In the genomic region with DNA sequence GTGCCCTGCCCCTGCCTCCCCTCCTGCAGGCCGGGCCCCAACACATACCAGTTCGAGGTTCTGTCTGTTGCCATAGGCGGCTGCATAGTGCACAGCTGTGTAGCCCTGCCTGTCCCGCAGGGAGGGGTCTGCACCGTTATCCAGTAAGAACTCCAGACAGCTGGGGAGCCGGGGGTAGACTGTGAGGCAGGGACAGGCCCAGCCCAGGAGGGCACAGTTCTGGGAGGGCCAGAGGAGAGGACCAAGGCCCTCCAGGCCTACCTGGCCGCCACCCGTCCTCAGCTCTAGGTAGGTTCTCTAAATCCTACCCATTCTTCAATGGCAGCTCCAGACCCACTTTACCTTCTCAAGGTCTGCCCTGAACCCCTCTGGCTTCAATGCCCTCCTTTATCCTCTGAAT, we compare ENCODE assay signal across 27 cellular contexts. TPM values are rescaled to one million over a fixed set of nuclear protein-coding genes. Genes with fewer than 3 reads are reported as not detected.
A peak's percentile ranks its signal among the peaks of the same experiment; 100 is the strongest.
DNase-seq lines count a peak whose midpoint lies in the region; ATAC-seq, FAIRE-seq and TF ChIP-seq lines count a peak whose summit lies in the region.
"Had no signal": no experiment of that assay in that cellular context is flagged by ENCODE, and none has a peak within 500 bp of the region (broad histone marks: within the 10 kb centered on the region; RNA-seq: fewer than 3 reads in every experiment).

No MANE protein-coding gene starts in this region.

- FAIRE-seq in K562 (lab: Jason Lieb, UNC) = no peak
- FAIRE-seq: A549, GM12878 had no signal

- no peak overlapping the region for H3K4me2 ChIP-seq in K562 (ENCODE audit: insufficient read depth, low read length)
- H3K4me2 ChIP-seq: A549 had no signal

- no peaks in the 10 kb centered on the region for H3K27me3 ChIP-seq in K562 (ENCODE audit: control insufficient read depth in 2 of 2, insufficient read depth in 2 of 2, low read length in 2 of 2)

- H3K4me3 ChIP-seq in K562 = no peak overlapping the region
- H3K4me3 ChIP-seq: A549, GM12878 had no signal

- no peaks in the 10 kb centered on the region for H3K9me1 ChIP-seq in K562 (ENCODE audit: control insufficient read depth, insufficient read depth, low read length)

- intact Hi-C loops in K562 (cut with micrococcal nuclease) = no loop called here

- peaks cover 82% of the 10 kb centered on the region; the same call in 2 of the 3 replicates for H3K36me3 ChIP-seq in K562 (ENCODE audit: control insufficient read depth, insufficient read depth, low read length)

- POLR2A ChIA-PET in K562 (lab: Yijun Ruan, JAX) = interaction anchor here (0.6 to 1.7 kb wide), 4 partner anchors 9 to 86 kb away, joined by 3 to 12 read pairs (median 4); a partner anchor contains a TSS

- TF ChIP-seq EP300 in K562 (IDR thresholded peaks at IDR 0.05; ENCODE audit: low read length) = no peak

- H3K9me3 ChIP-seq in K562 (replicated peaks; ENCODE audit: control insufficient read depth, insufficient read depth, low read depth, low read length) = no peaks in the 10 kb centered on the region
- H3K9me3 ChIP-seq: A549 had no signal

- no peak for TF ChIP-seq POLR2A in K562 (conservative IDR thresholded peaks at IDR 0.05)

- 88% methylated on average over 8 of the region's 8 CpGs for WGBS in K562 (ENCODE audit: insufficient coverage, low coverage, missing lambda C conversion rate)

- H4K20me1 ChIP-seq in K562 (replicated peaks; ENCODE audit: control insufficient read depth, insufficient read depth, low read length) = no peaks in the 10 kb centered on the region

- peak overlapping the region in 1 of 2 experiments; percentile 35; a peak in 1 of 4 replicates for H3K9ac ChIP-seq in K562 (ENCODE audit: insufficient read depth in 1 of 2, low read depth in 2 of 2, low read length in 2 of 2)

- DNase-seq in stimulated activated naive CD8-positive, alpha-beta T cell treated with anti-CD3 and anti-CD28 coated beads, Interleukin-15, amount 100 ng/mL, for 72 hours = no peak
- DNase-seq in stimulated activated naive CD8-positive, alpha-beta T cell treated with anti-CD3 and anti-CD28 coated beads, Interleukin-15, Interleukin-2, amounts not matched to agents 100 U/mL and 50 U/mL, for 24 hours = no peak
- no peak for DNase-seq in K562 (ENCODE audit: extremely low read depth in 1 of 4, low spot score in 3 of 4)
- no peak for DNase-seq in neural crest cell (ENCODE audit: low read depth, low spot score)
- DNase-seq in cerebellum (ENCODE audit: low spot score) = no peak
- DNase-seq in NCI-H2029 (lab: John Stamatoyannopoulos, UW) = no peak
- no peak for DNase-seq in NCI-H2171 (lab: John Stamatoyannopoulos, UW)
- DNase-seq: C1 segment of cervical spinal cord; CD4-positive, alpha-beta memory T cell; COR-L47; DMS53; EL; GDM1; GOT3; HCEC 1CT; Karpas-422; NCI-H1092; NCI-H1436; NCI-H187 treated with DMSO at 0.1 percent for 48 hours; NCI-H2107; NCI-H446; NCI-H524 treated with DMSO at 0.1 percent for 48 hours; NCI-H774; SHP77 had no signal

- TF ChIP-seq RAD21 in K562 (CRISPR knock-in tag; conservative IDR thresholded peaks at IDR 0.05 in 1 of 2, IDR thresholded peaks at IDR 0.05 in 1 of 2) = no peak

- in situ Hi-C loops in K562 (cut with MboI) = no loop called here

- H3K36me3 Mint-ChIP-seq in neural crest cell (ENCODE audit: low read depth) = peaks cover 13% of the 10 kb centered on the region

- H3K4me1 ChIP-seq in K562 (replicated peaks in 1 of 2; ENCODE audit: control insufficient read depth in 2 of 2, insufficient read depth in 2 of 2, low read length in 2 of 2) = peaks cover 9 to 19% of the 10 kb centered on the region in 2 experiments; a peak in 4 of 5 replicates

- peak; percentile 46 for ATAC-seq in stimulated activated naive CD8-positive, alpha-beta T cell treated with anti-CD3 and anti-CD28 coated beads, Interleukin-15, amount 100 ng/mL, for 72 hours
- no peak for ATAC-seq in stimulated activated naive CD8-positive, alpha-beta T cell treated with anti-CD3 and anti-CD28 coated beads, Interleukin-15, Interleukin-2, amounts not matched to agents 100 U/mL and 50 U/mL, for 24 hours
- ATAC-seq in K562 = no peak
- ATAC-seq: A549, GM12878 had no signal

- TF ChIP-seq CTCF in K562 (IDR thresholded peaks at IDR 0.05 in 2 of 3, conservative IDR thresholded peaks at IDR 0.05 in 1 of 3; ENCODE audit: insufficient read depth in 2 of 3, low read depth in 1 of 3, low read length in 3 of 3) = no peak
- TF ChIP-seq CTCF in neural crest cell (conservative IDR thresholded peaks at IDR 0.05) = no peak

- no peak overlapping the region for H3K4me3 Mint-ChIP-seq in stimulated activated naive CD8-positive, alpha-beta T cell treated with anti-CD3 and anti-CD28 coated beads, Interleukin-15, amount 100 ng/mL, for 72 hours
- H3K4me3 Mint-ChIP-seq in neural crest cell = peak overlapping the region; percentile 33
- H3K4me3 Mint-ChIP-seq: CD4-positive, alpha-beta memory T cell had no signal

- no peaks in the 10 kb centered on the region for H3K79me2 ChIP-seq in K562 (ENCODE audit: control insufficient read depth, insufficient read depth, low read length)

- H3K27ac Mint-ChIP-seq in stimulated activated naive CD8-positive, alpha-beta T cell treated with anti-CD3 and anti-CD28 coated beads, Interleukin-15, amount 100 ng/mL, for 72 hours = peak overlapping the region in 1 of 2 donors; percentile 36
- H3K27ac Mint-ChIP-seq in neural crest cell (ENCODE audit: unreplicated experiment) = no peak overlapping the region

- H2AFZ ChIP-seq in K562 (ENCODE audit: low read depth, low read length) = no peak overlapping the region

- no peaks in the 10 kb centered on the region for H3K4me1 Mint-ChIP-seq in stimulated activated naive CD8-positive, alpha-beta T cell treated with anti-CD3 and anti-CD28 coated beads, Interleukin-15, amount 100 ng/mL, for 72 hours
- H3K4me1 Mint-ChIP-seq in neural crest cell = no peaks in the 10 kb centered on the region
- H3K4me1 Mint-ChIP-seq: CD4-positive, alpha-beta memory T cell had no signal

- H3K27me3 Mint-ChIP-seq in stimulated activated naive CD8-positive, alpha-beta T cell treated with anti-CD3 and anti-CD28 coated beads, Interleukin-15, amount 100 ng/mL, for 72 hours = no peaks in the 10 kb centered on the region
- no peaks in the 10 kb centered on the region for H3K27me3 Mint-ChIP-seq in neural crest cell (ENCODE audit: low read depth)
- H3K27me3 Mint-ChIP-seq: CD4-positive, alpha-beta memory T cell had no signal

- CTCF ChIA-PET in K562 (lab: Yijun Ruan, JAX; ENCODE audit: low intra/inter-chr PET ratio) = no interaction called here

- H3K27ac ChIP-seq in K562 (ENCODE audit: extremely low read depth, low read depth, low read length) = no peak overlapping the region
- H3K27ac ChIP-seq: A549 had no signal

- H3K9me3 Mint-ChIP-seq in stimulated activated naive CD8-positive, alpha-beta T cell treated with anti-CD3 and anti-CD28 coated beads, Interleukin-15, amount 100 ng/mL, for 72 hours = no peaks in the 10 kb centered on the region
- H3K9me3 Mint-ChIP-seq in neural crest cell = no peaks in the 10 kb centered on the region
- H3K9me3 Mint-ChIP-seq: CD4-positive, alpha-beta memory T cell had no signal

- BruUV-seq in K562 (replicated peaks; lab: Mats Ljungman, UMichigan) = no TSS peak

RNA-seq across cellular contexts. Expression of a gene that starts 9.5 kb away (rescaled TPM):
- total RNA-seq in K562 (2011; cell fraction: chromatin; rRNA removed; ENCODE audit: low replicate concordance) = 36.9 and 89.7 TPM in 2 replicates
- total RNA-seq in K562 (2011; cell fraction: nucleolus; rRNA removed) = 28.3 and 32.8 TPM in 2 replicates
- total RNA-seq in K562 (2011; cell fraction: nucleoplasm; rRNA removed) = 34.2 and 38.4 TPM in 2 replicates
- total RNA-seq in K562 (2014; rRNA removed) (7.5 and 14.9 TPM in 2 replicates), K562 (2014; rRNA removed; fragmentation: Illumina TruSeq; extraction: Trizol) (5.8 and 7.9 TPM in 2 replicates), K562 (2015; rRNA removed; fragmentation: Illumina TruSeq; extraction: Trizol) (8.7 and 10.2 TPM in 2 replicates), K562 (2021) (39.1 and 46.8 TPM in 2 replicates), neural crest cell (61.4 and 68.0 TPM in 2 replicates), cerebellum (16.6 TPM)
- polyA plus RNA-seq in K562 (2011; rRNA removed) (7.4 and 13.4 TPM in 2 replicates), K562 (2014; fragmentation: Illumina TruSeq; extraction: Trizol) (22.6 and 25.5 TPM in 2 replicates), K562 (2014; fragmentation: Nextera tagmentation; extraction: Ambion mirVana) (under 1 TPM; 0.52 to 0.55 TPM), K562 (2014; rRNA removed) (16.7 and 17.3 TPM in 2 replicates)
- polyA plus RNA-seq in K562 (2011; cell fraction: cytosol; rRNA removed) = 9.9 and 12.9 TPM in 2 replicates
- 33.2 and 50.3 TPM in 2 replicates for polyA plus RNA-seq in K562 (2011; cell fraction: nucleus; rRNA removed)
- 21.4 and 22.5 TPM in 2 replicates for polyA plus RNA-seq in K562 (2012)
- 9.5 and 13.7 TPM in 2 replicates for polyA minus RNA-seq in K562 (2011; rRNA and poly(A)+ RNA removed)
- polyA minus RNA-seq in K562 (2011; cell fraction: cytosol; rRNA and poly(A)+ RNA removed) = 15.3 and 16.6 TPM in 2 replicates
- polyA minus RNA-seq in K562 (2011; cell fraction: nucleus; rRNA and poly(A)+ RNA removed) = 7.7 and 12.7 TPM in 2 replicates

RNA-seq across cellular contexts. Expression of a gene that starts 18.0 kb away (rescaled TPM):
- 40.5 and 51.5 TPM in 2 replicates for total RNA-seq in K562 (2011; cell fraction: chromatin; rRNA removed; ENCODE audit: low replicate concordance)
- total RNA-seq in K562 (2011; cell fraction: nucleolus; rRNA removed) = 39.9 and 41.2 TPM in 2 replicates
- total RNA-seq in K562 (2011; cell fraction: nucleoplasm; rRNA removed) = 38.4 and 43.7 TPM in 2 replicates
- 11.3 and 14.3 TPM in 2 replicates for total RNA-seq in K562 (2014; rRNA removed)
- total RNA-seq in K562 (2014; rRNA removed; fragmentation: Illumina TruSeq; extraction: Trizol) = 11.4 and 12.0 TPM in 2 replicates
- 10.0 and 11.0 TPM in 2 replicates for total RNA-seq in K562 (2015; rRNA removed; fragmentation: Illumina TruSeq; extraction: Trizol)
- 12.7 and 14.2 TPM in 2 replicates for total RNA-seq in K562 (2021)
- 26.4 and 31.2 TPM in 2 replicates for polyA plus RNA-seq in K562 (2011; rRNA removed)
- polyA plus RNA-seq in K562 (2011; cell fraction: cytosol; rRNA removed) = 19.6 and 35.7 TPM in 2 replicates
- 49.1 and 54.0 TPM in 2 replicates for polyA plus RNA-seq in K562 (2011; cell fraction: nucleus; rRNA removed)
- 11.8 and 21.5 TPM in 2 replicates for polyA plus RNA-seq in K562 (2012)
- polyA plus RNA-seq in K562 (2014; fragmentation: Illumina TruSeq; extraction: Trizol) = 16.3 and 19.3 TPM in 2 replicates
- polyA plus RNA-seq in K562 (2014; fragmentation: Nextera tagmentation; extraction: Ambion mirVana) = 1 to 10 TPM; 3.1 to 5.7 TPM
- 21.1 and 23.6 TPM in 2 replicates for polyA plus RNA-seq in K562 (2014; rRNA removed)
- polyA minus RNA-seq in K562 (2011; rRNA and poly(A)+ RNA removed) = 15.2 and 18.2 TPM in 2 replicates
- 5.1 and 7.4 TPM in 2 replicates for polyA minus RNA-seq in K562 (2011; cell fraction: cytosol; rRNA and poly(A)+ RNA removed)
- 7.7 and 12.7 TPM in 2 replicates for polyA minus RNA-seq in K562 (2011; cell fraction: nucleus; rRNA and poly(A)+ RNA removed)
- total RNA-seq in neural crest cell = 23.2 and 23.3 TPM in 2 replicates
- 13.8 TPM for total RNA-seq in cerebellum

RNA-seq across cellular contexts. Expression of a gene that starts 18.9 kb away (rescaled TPM):
- 0.76 and 0.83 TPM in 2 replicates for total RNA-seq in K562 (2011; cell fraction: chromatin; rRNA removed; ENCODE audit: low replicate concordance)
- 0.67 and 1.6 TPM in 2 replicates for total RNA-seq in K562 (2011; cell fraction: nucleolus; rRNA removed)
- total RNA-seq in K562 (2011; cell fraction: nucleoplasm; rRNA removed) = 1.5 and 2.7 TPM in 2 replicates
- total RNA-seq in K562 (2014; rRNA removed) = not detected in 2 replicates
- total RNA-seq in K562 (2014; rRNA removed; fragmentation: Illumina TruSeq; extraction: Trizol) = not detected in 2 replicates
- total RNA-seq in K562 (2015; rRNA removed; fragmentation: Illumina TruSeq; extraction: Trizol) = not detected in 2 replicates
- total RNA-seq in K562 (2021) = 0.27 TPM in 1 of 2 replicates, not detected in the other
- 0.08 and 0.18 TPM in 2 replicates for polyA plus RNA-seq in K562 (2011; rRNA removed)
- 0.06 TPM in 1 of 2 replicates, not detected in the other for polyA plus RNA-seq in K562 (2011; cell fraction: cytosol; rRNA removed)
- 0.41 and 0.42 TPM in 2 replicates for polyA plus RNA-seq in K562 (2011; cell fraction: nucleus; rRNA removed)
- 0.13 and 0.40 TPM in 2 replicates for polyA plus RNA-seq in K562 (2012)
- 0.10 TPM in 1 of 2 replicates, not detected in the other for polyA plus RNA-seq in K562 (2014; fragmentation: Illumina TruSeq; extraction: Trizol)
- not detected for polyA plus RNA-seq in K562 (2014; fragmentation: Nextera tagmentation; extraction: Ambion mirVana)
- polyA plus RNA-seq in K562 (2014; rRNA removed) = not detected in 2 replicates
- polyA minus RNA-seq in K562 (2011; rRNA and poly(A)+ RNA removed) = not detected in 2 replicates
- not detected in 2 replicates for polyA minus RNA-seq in K562 (2011; cell fraction: cytosol; rRNA and poly(A)+ RNA removed)
- polyA minus RNA-seq in K562 (2011; cell fraction: nucleus; rRNA and poly(A)+ RNA removed) = not detected in 2 replicates
- total RNA-seq in neural crest cell = 0.65 and 1.0 TPM in 2 replicates
- total RNA-seq in cerebellum = 0.45 TPM
- total RNA-seq: SK-MEL-5 had no signal
- polyA plus RNA-seq: CD4-positive, alpha-beta memory T cell had no signal

RNA-seq across cellular contexts. Expression of a gene that starts 24.6 kb away (rescaled TPM):
- 7.0 and 11.2 TPM in 2 replicates for total RNA-seq in K562 (2011; cell fraction: chromatin; rRNA removed; ENCODE audit: low replicate concordance)
- 9.1 and 11.5 TPM in 2 replicates for total RNA-seq in K562 (2011; cell fraction: nucleolus; rRNA removed)
- 12.6 and 12.7 TPM in 2 replicates for total RNA-seq in K562 (2011; cell fraction: nucleoplasm; rRNA removed)
- total RNA-seq in K562 (2014; rRNA removed) (49.3 and 53.1 TPM in 2 replicates), K562 (2014; rRNA removed; fragmentation: Illumina TruSeq; extraction: Trizol) (38.1 and 38.2 TPM in 2 replicates), K562 (2015; rRNA removed; fragmentation: Illumina TruSeq; extraction: Trizol) (50.0 and 51.5 TPM in 2 replicates), K562 (2021) (39.5 and 43.1 TPM in 2 replicates), neural crest cell (71.8 and 75.7 TPM in 2 replicates), cerebellum (13.8 TPM)
- polyA plus RNA-seq in K562 (2011; rRNA removed) (51.6 and 60.6 TPM in 2 replicates), K562 (2014; fragmentation: Illumina TruSeq; extraction: Trizol) (43.5 and 43.8 TPM in 2 replicates), K562 (2014; fragmentation: Nextera tagmentation; extraction: Ambion mirVana) (10 to 100 TPM; 11.3 to 28.0 TPM), K562 (2014; rRNA removed) (46.8 and 58.2 TPM in 2 replicates)
- 66.8 and 75.5 TPM in 2 replicates for polyA plus RNA-seq in K562 (2011; cell fraction: cytosol; rRNA removed)
- 13.8 and 14.0 TPM in 2 replicates for polyA plus RNA-seq in K562 (2011; cell fraction: nucleus; rRNA removed)
- 44.4 and 46.0 TPM in 2 replicates for polyA plus RNA-seq in K562 (2012)
- polyA minus RNA-seq in K562 (2011; rRNA and poly(A)+ RNA removed) = 27.9 and 28.7 TPM in 2 replicates
- 17.8 and 19.0 TPM in 2 replicates for polyA minus RNA-seq in K562 (2011; cell fraction: cytosol; rRNA and poly(A)+ RNA removed)
- polyA minus RNA-seq in K562 (2011; cell fraction: nucleus; rRNA and poly(A)+ RNA removed) = 4.4 and 8.1 TPM in 2 replicates

RNA-seq across cellular contexts. Expression of a gene that starts 27.0 kb away (rescaled TPM):
- 38.1 and 80.4 TPM in 2 replicates for total RNA-seq in K562 (2011; cell fraction: chromatin; rRNA removed; ENCODE audit: low replicate concordance)
- total RNA-seq in K562 (2011; cell fraction: nucleolus; rRNA removed) = 46.2 and 48.2 TPM in 2 replicates
- total RNA-seq in K562 (2011; cell fraction: nucleoplasm; rRNA removed) = 35.6 and 42.0 TPM in 2 replicates
- 28.7 and 39.7 TPM in 2 replicates for total RNA-seq in K562 (2014; rRNA removed)
- 32.2 and 33.8 TPM in 2 replicates for total RNA-seq in K562 (2014; rRNA removed; fragmentation: Illumina TruSeq; extraction: Trizol)
- total RNA-seq in K562 (2015; rRNA removed; fragmentation: Illumina TruSeq; extraction: Trizol) = 28.2 and 29.0 TPM in 2 replicates
- total RNA-seq in K562 (2021) = 37.1 and 40.6 TPM in 2 replicates
- 45.4 and 63.8 TPM in 2 replicates for polyA plus RNA-seq in K562 (2011; rRNA removed)
- 85.1 and 97.2 TPM in 2 replicates for polyA plus RNA-seq in K562 (2011; cell fraction: cytosol; rRNA removed)
- polyA plus RNA-seq in K562 (2011; cell fraction: nucleus; rRNA removed) = 35.0 and 44.2 TPM in 2 replicates
- 22.7 and 44.3 TPM in 2 replicates for polyA plus RNA-seq in K562 (2012)
- 46.8 and 53.2 TPM in 2 replicates for polyA plus RNA-seq in K562 (2014; fragmentation: Illumina TruSeq; extraction: Trizol)
- 10 to 100 TPM; 29.7 to 30.0 TPM for polyA plus RNA-seq in K562 (2014; fragmentation: Nextera tagmentation; extraction: Ambion mirVana)
- polyA plus RNA-seq in K562 (2014; rRNA removed) = 36.0 and 39.3 TPM in 2 replicates
- polyA minus RNA-seq in K562 (2011; rRNA and poly(A)+ RNA removed) = 94.3 and 95.6 TPM in 2 replicates
- polyA minus RNA-seq in K562 (2011; cell fraction: cytosol; rRNA and poly(A)+ RNA removed) = 44.2 and 59.1 TPM in 2 replicates
- polyA minus RNA-seq in K562 (2011; cell fraction: nucleus; rRNA and poly(A)+ RNA removed) = 19.4 and 38.8 TPM in 2 replicates
- 48.3 and 48.6 TPM in 2 replicates for total RNA-seq in neural crest cell
- total RNA-seq in cerebellum = 64.3 TPM
